Comparison of ENCODE assay signal across 13 cellular contexts in the genomic region with DNA sequence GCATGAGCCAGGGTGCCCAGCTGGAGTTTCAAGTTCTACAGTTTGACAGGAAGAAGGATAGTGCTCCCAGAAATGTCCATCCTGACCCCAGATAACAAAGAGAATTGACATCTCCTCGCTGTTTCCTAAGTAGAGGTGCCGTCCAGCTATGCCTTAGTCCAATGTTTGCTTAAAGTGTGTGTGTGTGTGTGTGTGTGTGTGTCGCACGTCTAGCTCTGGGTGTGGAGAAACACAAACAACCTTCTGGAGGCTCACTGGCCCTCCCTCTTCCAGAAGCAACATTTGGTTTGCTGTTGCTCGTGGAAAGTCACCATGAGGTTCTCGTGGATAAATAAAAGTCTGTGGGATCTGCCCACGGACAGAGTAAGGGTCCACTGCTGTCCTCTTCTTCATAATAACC. TPM values are rescaled to one million over a fixed set of nuclear protein-coding genes. Genes with fewer than 3 reads are reported as not detected.
DNase-seq lines count a peak whose midpoint lies in the region; ATAC-seq and TF ChIP-seq lines count a peak whose summit lies in the region.
"Had no signal": no experiment of that assay in that cellular context is flagged by ENCODE, and none has a peak within 500 bp of the region (broad histone marks: within the 10 kb centered on the region; RNA-seq: fewer than 3 reads in every experiment).

No MANE protein-coding gene starts in this region.

- H3K27me3 ChIP-seq in skeletal muscle tissue (ENCODE audit: control insufficient read depth in 3 of 3, insufficient read depth in 3 of 3, low read length in 3 of 3): no peaks in the 10 kb centered on the region

- H3K4me3 ChIP-seq in skeletal muscle tissue (ENCODE audit: low read length in 3 of 3): peak overlapping the region; percentile 61 to 66 (median 64)

- peaks cover 11% of the 10 kb centered on the region for H3K36me3 Mint-ChIP-seq in chondrocyte (ENCODE audit: low read depth)

- H3K27me3 Mint-ChIP-seq in chondrocyte (ENCODE audit: low read depth): no peaks in the 10 kb centered on the region

- TF ChIP-seq CTCF in chondrocyte (IDR thresholded peaks at IDR 0.05): no peak

- H3K9me3 Mint-ChIP-seq in chondrocyte (ENCODE audit: low read depth): peaks cover 17% of the 10 kb centered on the region

- DNase-seq in HS-27A (ENCODE audit: low read depth) (peak; percentile 15), chondrocyte (ENCODE audit: low spot score) (no peak), left colon (no peak), ACHN (no peak), NCI-H526 treated with DMSO at 0.1 percent for 48 hours (lab: John Stamatoyannopoulos, UW) (no peak), NCI-H187 (lab: John Stamatoyannopoulos, UW) (no peak)
- DNase-seq: activated CD4-positive, CD25-positive, alpha-beta regulatory T cell treated with anti-CD3 and anti-CD28 coated beads, Interleukin-2, amount 50 U/mL, for 72 hours; activated T-cell treated with anti-CD3 and anti-CD28 coated beads, Interleukin-2, amount 50 U/mL, for 24 hours; amniotic stem cell; DMS 273 treated with DMSO at 0.1 percent for 48 hours; SW 1271 had no signal

- in situ Hi-C loops in ACHN (cut with HindIII; ENCODE audit: low pct_ligation_motif_present, low pct_unique_long_range_greater_than_20kb, low sequenced_read_pairs): no loop called here

- peak overlapping the region; percentile 87 for H3K27ac Mint-ChIP-seq in chondrocyte (ENCODE audit: unreplicated experiment)
- H3K27ac Mint-ChIP-seq: activated T-cell treated with anti-CD3 and anti-CD28 coated beads, Interleukin-2, amount 50 U/mL, for 24 hours had no signal

- H3K4me1 Mint-ChIP-seq in chondrocyte (ENCODE audit: low read depth): peaks cover 19% of the 10 kb centered on the region

- H3K9ac ChIP-seq in skeletal muscle tissue (ENCODE audit: low read depth in 1 of 3, low read length in 3 of 3): peak overlapping the region; percentile 78 to 83 (median 79)

- ATAC-seq in left colon (peak; percentile 58), GM21367 (IDR thresholded peaks at IDR 0.05; ENCODE audit: unreplicated experiment) (no peak)

- peak overlapping the region; percentile 92 for H3K27ac ChIP-seq in skeletal muscle tissue (ENCODE audit: low read depth, low read length)

- no peaks in the 10 kb centered on the region for H3K9me3 ChIP-seq in skeletal muscle tissue (ENCODE audit: control insufficient read depth in 3 of 3, low read length in 3 of 3)

- H3K36me3 ChIP-seq in skeletal muscle tissue (ENCODE audit: control insufficient read depth in 3 of 3, insufficient read depth in 3 of 3, low read length in 3 of 3): no peaks in the 10 kb centered on the region

- intact Hi-C loops in left colon (cut with DNase I, micrococcal nuclease): no loop called here

- H3K4me3 Mint-ChIP-seq in chondrocyte (ENCODE audit: unreplicated experiment): peak overlapping the region; percentile 18
- H3K4me3 Mint-ChIP-seq: activated T-cell treated with anti-CD3 and anti-CD28 coated beads, Interleukin-2, amount 50 U/mL, for 24 hours had no signal

- H3K4me1 ChIP-seq in skeletal muscle tissue (ENCODE audit: control insufficient read depth in 3 of 3, insufficient read depth in 3 of 3, low read length in 3 of 3): peaks cover 42 to 61% (median 56%) of the 10 kb centered on the region in 3 donors

RNA-seq across cellular contexts. Expression of gene EMP2, which starts 22.1 kb away (rescaled TPM):
- total RNA-seq in chondrocyte (8.1 to 14.6 TPM (median 11.9 TPM) in 3 replicates), left colon (100 to 1,000 TPM; 107 to 111 TPM), skeletal muscle tissue (42.8 TPM)
